Comparison of ENCODE assay signal across 1 cellular context in the genomic region with DNA sequence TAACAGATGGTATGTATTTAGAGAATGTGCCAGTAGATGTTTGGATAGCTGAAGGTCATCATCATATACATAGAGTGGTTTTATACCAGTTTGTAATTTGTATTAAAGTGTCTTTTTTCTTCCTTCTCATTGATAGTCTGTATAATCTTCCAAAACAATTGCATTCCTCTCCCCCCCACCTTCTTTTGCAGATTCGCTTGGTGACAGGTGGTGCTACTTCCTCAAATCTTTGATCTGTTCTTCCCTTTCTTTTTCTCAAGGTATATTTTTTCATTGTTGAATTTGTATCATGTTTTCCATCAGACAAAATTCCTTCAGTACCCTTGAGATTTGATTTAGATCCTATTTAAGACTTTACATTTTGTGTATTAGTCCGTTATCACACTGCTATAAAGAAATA.
TF ChIP-seq lines count a peak whose summit lies in the region.

No MANE protein-coding gene starts in this region.

TF ChIP-seq in GM23338, 12 proteins besides CTCF, POLR2A, EP300 and RAD21:
- TF ChIP-seq, protein P1, sequence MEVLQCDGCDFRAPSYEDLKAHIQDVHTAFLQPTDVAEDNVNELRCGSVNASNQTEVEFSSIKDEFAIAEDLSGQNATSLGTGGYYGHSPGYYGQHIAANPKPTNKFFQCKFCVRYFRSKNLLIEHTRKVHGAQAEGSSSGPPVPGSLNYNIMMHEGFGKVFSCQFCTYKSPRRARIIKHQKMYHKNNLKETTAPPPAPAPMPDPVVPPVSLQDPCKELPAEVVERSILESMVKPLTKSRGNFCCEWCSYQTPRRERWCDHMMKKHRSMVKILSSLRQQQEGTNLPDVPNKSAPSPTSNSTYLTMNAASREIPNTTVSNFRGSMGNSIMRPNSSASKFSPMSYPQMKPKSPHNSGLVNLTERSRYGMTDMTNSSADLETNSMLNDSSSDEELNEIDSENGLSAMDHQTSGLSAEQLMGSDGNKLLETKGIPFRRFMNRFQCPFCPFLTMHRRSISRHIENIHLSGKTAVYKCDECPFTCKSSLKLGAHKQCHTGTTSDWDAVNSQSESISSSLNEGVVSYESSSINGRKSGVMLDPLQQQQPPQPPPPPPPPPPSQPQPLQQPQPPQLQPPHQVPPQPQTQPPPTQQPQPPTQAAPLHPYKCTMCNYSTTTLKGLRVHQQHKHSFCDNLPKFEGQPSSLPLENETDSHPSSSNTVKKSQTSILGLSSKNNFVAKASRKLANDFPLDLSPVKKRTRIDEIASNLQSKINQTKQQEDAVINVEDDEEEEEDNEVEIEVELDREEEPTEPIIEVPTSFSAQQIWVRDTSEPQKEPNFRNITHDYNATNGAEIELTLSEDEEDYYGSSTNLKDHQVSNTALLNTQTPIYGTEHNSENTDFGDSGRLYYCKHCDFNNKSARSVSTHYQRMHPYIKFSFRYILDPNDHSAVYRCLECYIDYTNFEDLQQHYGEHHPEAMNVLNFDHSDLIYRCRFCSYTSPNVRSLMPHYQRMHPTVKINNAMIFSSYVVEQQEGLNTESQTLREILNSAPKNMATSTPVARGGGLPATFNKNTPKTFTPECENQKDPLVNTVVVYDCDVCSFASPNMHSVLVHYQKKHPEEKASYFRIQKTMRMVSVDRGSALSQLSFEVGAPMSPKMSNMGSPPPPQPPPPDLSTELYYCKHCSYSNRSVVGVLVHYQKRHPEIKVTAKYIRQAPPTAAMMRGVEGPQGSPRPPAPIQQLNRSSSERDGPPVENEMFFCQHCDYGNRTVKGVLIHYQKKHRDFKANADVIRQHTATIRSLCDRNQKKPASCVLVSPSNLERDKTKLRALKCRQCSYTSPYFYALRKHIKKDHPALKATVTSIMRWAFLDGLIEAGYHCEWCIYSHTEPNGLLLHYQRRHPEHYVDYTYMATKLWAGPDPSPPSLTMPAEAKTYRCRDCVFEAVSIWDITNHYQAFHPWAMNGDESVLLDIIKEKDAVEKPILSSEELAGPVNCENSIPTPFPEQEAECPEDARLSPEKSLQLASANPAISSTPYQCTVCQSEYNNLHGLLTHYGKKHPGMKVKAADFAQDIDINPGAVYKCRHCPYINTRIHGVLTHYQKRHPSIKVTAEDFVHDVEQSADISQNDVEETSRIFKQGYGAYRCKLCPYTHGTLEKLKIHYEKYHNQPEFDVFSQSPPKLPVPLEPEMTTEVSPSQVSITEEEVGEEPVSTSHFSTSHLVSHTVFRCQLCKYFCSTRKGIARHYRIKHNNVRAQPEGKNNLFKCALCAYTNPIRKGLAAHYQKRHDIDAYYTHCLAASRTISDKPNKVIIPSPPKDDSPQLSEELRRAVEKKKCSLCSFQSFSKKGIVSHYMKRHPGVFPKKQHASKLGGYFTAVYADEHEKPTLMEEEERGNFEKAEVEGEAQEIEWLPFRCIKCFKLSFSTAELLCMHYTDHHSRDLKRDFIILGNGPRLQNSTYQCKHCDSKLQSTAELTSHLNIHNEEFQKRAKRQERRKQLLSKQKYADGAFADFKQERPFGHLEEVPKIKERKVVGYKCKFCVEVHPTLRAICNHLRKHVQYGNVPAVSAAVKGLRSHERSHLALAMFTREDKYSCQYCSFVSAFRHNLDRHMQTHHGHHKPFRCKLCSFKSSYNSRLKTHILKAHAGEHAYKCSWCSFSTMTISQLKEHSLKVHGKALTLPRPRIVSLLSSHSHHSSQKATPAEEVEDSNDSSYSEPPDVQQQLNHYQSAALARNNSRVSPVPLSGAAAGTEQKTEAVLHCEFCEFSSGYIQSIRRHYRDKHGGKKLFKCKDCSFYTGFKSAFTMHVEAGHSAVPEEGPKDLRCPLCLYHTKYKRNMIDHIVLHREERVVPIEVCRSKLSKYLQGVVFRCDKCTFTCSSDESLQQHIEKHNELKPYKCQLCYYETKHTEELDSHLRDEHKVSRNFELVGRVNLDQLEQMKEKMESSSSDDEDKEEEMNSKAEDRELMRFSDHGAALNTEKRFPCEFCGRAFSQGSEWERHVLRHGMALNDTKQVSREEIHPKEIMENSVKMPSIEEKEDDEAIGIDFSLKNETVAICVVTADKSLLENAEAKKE (CRISPR knock-in tag; IDR thresholded peaks at IDR 0.05), result no peak
- TF ChIP-seq ZNF331 (CRISPR knock-in tag; IDR thresholded peaks at IDR 0.05; ENCODE audit: low read depth) (no peak), ZNF114 (CRISPR knock-in tag; IDR thresholded peaks at IDR 0.05) (no peak)
